Comparison of ENCODE assay signal across 19 cellular contexts in the genomic region with DNA sequence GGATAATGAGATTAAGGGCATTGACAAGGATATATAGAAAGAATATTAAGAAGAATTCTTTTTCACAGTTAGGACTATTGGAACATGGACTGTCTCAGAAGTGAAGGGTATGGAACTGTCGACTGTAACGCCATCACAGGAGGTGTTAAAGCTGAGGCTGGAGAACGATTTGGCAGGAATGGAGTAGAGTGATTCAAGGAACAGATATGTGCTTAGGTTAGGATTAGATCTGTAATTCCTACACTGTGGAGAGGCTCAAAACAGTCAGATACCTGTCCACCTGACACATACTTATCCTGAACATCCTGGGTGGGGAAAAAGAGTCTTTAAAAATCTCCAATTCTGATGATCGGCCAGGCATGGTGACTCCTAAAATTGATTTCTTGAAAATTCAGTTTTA. TPM values are rescaled to one million over a fixed set of nuclear protein-coding genes. Genes with fewer than 3 reads are reported as not detected.
"Had no signal": no experiment of that assay in that cellular context is flagged by ENCODE, and none has a peak within 500 bp of the region (broad histone marks: within the 10 kb centered on the region; RNA-seq: fewer than 3 reads in every experiment).

No MANE protein-coding gene starts in this region.

- H3K27ac Mint-ChIP-seq: activated naive CD4-positive, alpha-beta T cell treated with anti-CD3 and anti-CD28 coated beads, Interleukin-2, amount 50 U/mL, for 24 hours; stimulated activated effector memory CD8-positive, alpha-beta T cell treated with anti-CD3 and anti-CD28 coated beads, Interleukin-12 subunit alpha, Interleukin-12 subunit beta, amount 100 ng/mL, for 72 hours; stimulated activated naive CD8-positive, alpha-beta T cell treated with anti-CD3 and anti-CD28 coated beads, Interleukin-15, amount 100 ng/mL, for 72 hours had no signal

- ATAC-seq: heart left ventricle; lower lobe of right lung; naive thymus-derived CD8-positive, alpha-beta T cell; pancreas; right cardiac atrium; stimulated activated effector memory CD8-positive, alpha-beta T cell treated with anti-CD3 and anti-CD28 coated beads, Interleukin-12 subunit alpha, Interleukin-12 subunit beta, amount 100 ng/mL, for 72 hours; stimulated activated naive CD8-positive, alpha-beta T cell treated with anti-CD3 and anti-CD28 coated beads, Interleukin-15, amount 100 ng/mL, for 72 hours had no signal

- H3K4me1 ChIP-seq: testis had no signal

- DNase-seq: activated gamma-delta T cell treated with Interleukin-2 at 50 U/mL for 16 hours; activated T-cell treated with anti-CD3 and anti-CD28 coated beads, Interleukin-2, amount 50 U/mL, for 1 hour; aorta; central memory CD4-positive, alpha-beta T cell; esophagus squamous epithelium; heart left ventricle; left cardiac atrium; lower lobe of right lung; naive thymus-derived CD8-positive, alpha-beta T cell; pancreas; right cardiac atrium; stimulated activated CD4-positive, alpha-beta T cell treated with anti-CD3 and anti-CD28 coated beads, Interleukin-1b, Interleukin-23, amount 100 ng/mL, for 48 hours; stimulated activated naive CD8-positive, alpha-beta T cell treated with anti-CD3 and anti-CD28 coated beads, Interleukin-15, amount 100 ng/mL, for 72 hours; T-helper 1 cell; testis had no signal

- H3K9me3 ChIP-seq: esophagus squamous epithelium, heart left ventricle, lower lobe of right lung, pancreas, testis, vagina had no signal

- H3K4me3 ChIP-seq: esophagus squamous epithelium, heart left ventricle, lower lobe of right lung, pancreas, skin epidermis, testis, vagina had no signal

- H3K4me3 Mint-ChIP-seq: activated naive CD4-positive, alpha-beta T cell treated with anti-CD3 and anti-CD28 coated beads, Interleukin-2, amount 50 U/mL, for 24 hours; naive thymus-derived CD8-positive, alpha-beta T cell; stimulated activated effector memory CD8-positive, alpha-beta T cell treated with anti-CD3 and anti-CD28 coated beads, Interleukin-12 subunit alpha, Interleukin-12 subunit beta, amount 100 ng/mL, for 72 hours; stimulated activated naive CD8-positive, alpha-beta T cell treated with anti-CD3 and anti-CD28 coated beads, Interleukin-15, amount 100 ng/mL, for 72 hours had no signal

- H3K36me3 ChIP-seq: esophagus squamous epithelium, lower lobe of right lung, pancreas had no signal

- H3K36me3 Mint-ChIP-seq: activated naive CD4-positive, alpha-beta T cell treated with anti-CD3 and anti-CD28 coated beads, Interleukin-2, amount 50 U/mL, for 24 hours; naive thymus-derived CD8-positive, alpha-beta T cell; stimulated activated effector memory CD8-positive, alpha-beta T cell treated with anti-CD3 and anti-CD28 coated beads, Interleukin-12 subunit alpha, Interleukin-12 subunit beta, amount 100 ng/mL, for 72 hours had no signal

- H3K27ac ChIP-seq: lower lobe of right lung, pancreas, testis had no signal

- H3K9me3 Mint-ChIP-seq: activated naive CD4-positive, alpha-beta T cell treated with anti-CD3 and anti-CD28 coated beads, Interleukin-2, amount 50 U/mL, for 24 hours; stimulated activated effector memory CD8-positive, alpha-beta T cell treated with anti-CD3 and anti-CD28 coated beads, Interleukin-12 subunit alpha, Interleukin-12 subunit beta, amount 100 ng/mL, for 72 hours had no signal

- H3K27me3 ChIP-seq: esophagus squamous epithelium, heart left ventricle, pancreas, testis, vagina had no signal

RNA-seq across cellular contexts. Expression of a gene that starts 30.9 kb away (rescaled TPM):
- polyA plus RNA-seq: naive thymus-derived CD8-positive, alpha-beta T cell had no signal
